1 cellular context compared by ENCODE assay signal in the genomic region with DNA sequence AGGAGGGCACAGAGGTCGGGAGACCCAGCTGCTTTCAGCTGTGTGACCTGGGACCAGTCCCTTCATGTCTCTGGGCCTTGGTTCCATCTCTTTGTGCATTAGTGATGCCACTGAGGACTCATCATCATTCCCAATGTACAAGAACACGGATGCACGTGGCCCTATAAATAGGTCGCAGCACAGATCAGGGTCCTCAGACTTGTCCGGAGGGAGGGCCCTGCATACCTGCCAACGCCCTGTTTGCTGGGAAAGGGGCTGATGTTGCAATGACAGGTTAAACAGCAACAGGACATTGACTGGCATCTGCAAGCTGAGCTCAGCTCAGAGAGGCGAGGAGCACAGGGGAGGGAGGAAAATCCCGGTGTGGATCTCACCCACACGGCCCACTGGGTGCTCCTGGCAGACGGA.
TF ChIP-seq lines count a peak whose summit lies in the region.

No MANE protein-coding gene starts in this region.

TF ChIP-seq in HepG2, 621 proteins besides CTCF, POLR2A, EP300 and RAD21 (continued from another document and continues in another):
- TF ChIP-seq, protein P1, sequence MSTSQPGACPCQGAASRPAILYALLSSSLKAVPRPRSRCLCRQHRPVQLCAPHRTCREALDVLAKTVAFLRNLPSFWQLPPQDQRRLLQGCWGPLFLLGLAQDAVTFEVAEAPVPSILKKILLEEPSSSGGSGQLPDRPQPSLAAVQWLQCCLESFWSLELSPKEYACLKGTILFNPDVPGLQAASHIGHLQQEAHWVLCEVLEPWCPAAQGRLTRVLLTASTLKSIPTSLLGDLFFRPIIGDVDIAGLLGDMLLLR (CRISPR knock-in tag; IDR thresholded peaks at IDR 0.05): peak; percentile 25; the same call in 1 of the 2 replicates
- TF ChIP-seq TBP (CRISPR knock-in tag; IDR thresholded peaks at IDR 0.05) (no peak), MED8 (CRISPR knock-in tag; IDR thresholded peaks at IDR 0.05; ENCODE audit: insufficient replicate concordance) (peak; percentile 80), KAT2B (IDR thresholded peaks at IDR 0.05; ENCODE audit: borderline replicate concordance, low read depth, low read length) (no peak), ZNF720 (CRISPR knock-in tag; IDR thresholded peaks at IDR 0.05) (peak; percentile 88; the same call in 1 of the 2 replicates), ZEB1 (IDR thresholded peaks at IDR 0.05; ENCODE audit: insufficient replicate concordance, low read depth) (peak; percentile 97), SP2 (CRISPR knock-in tag; IDR thresholded peaks at IDR 0.05) (peak; percentile 68; the same call in 1 of the 2 replicates), SP4 (CRISPR knock-in tag; IDR thresholded peaks at IDR 0.05) (0 out of 2 replicates have a peak, but pooled peaks have one; percentile 32), ZNF160 (CRISPR knock-in tag; IDR thresholded peaks at IDR 0.05) (0 out of 2 replicates have a peak, but pooled peaks have one; percentile 35), ZFP41 (CRISPR knock-in tag; IDR thresholded peaks at IDR 0.05; ENCODE audit: borderline replicate concordance) (no peak), ZNF777 (CRISPR knock-in tag; IDR thresholded peaks at IDR 0.05) (no peak), PPARG (CRISPR knock-in tag; conservative IDR thresholded peaks at IDR 0.05) (peak; percentile 85), HMG20A (CRISPR knock-in tag; IDR thresholded peaks at IDR 0.05; ENCODE audit: borderline replicate concordance) (peak; percentile 96), ADNP (CRISPR knock-in tag; IDR thresholded peaks at IDR 0.05) (no peak; the same call in 1 of the 2 replicates), GTF3A (CRISPR knock-in tag; conservative IDR thresholded peaks at IDR 0.05) (0 out of 2 replicates have a peak, but pooled peaks have one; percentile 46), KMT2A (CRISPR knock-in tag; IDR thresholded peaks at IDR 0.05) (peak; percentile 52; the same call in 1 of the 2 replicates), MTA3 (CRISPR knock-in tag; IDR thresholded peaks at IDR 0.05) (no peak), JUN (CRISPR knock-in tag; IDR thresholded peaks at IDR 0.05) (peak; percentile 92), ZNF891 (CRISPR knock-in tag; IDR thresholded peaks at IDR 0.05) (peak; percentile 84; the same call in 1 of the 2 replicates), RBM39 (IDR thresholded peaks at IDR 0.05; ENCODE audit: low read depth, low read length, poor library complexity, severe bottlenecking) (no peak), FOXK2 (IDR thresholded peaks at IDR 0.05) (peak; percentile 94), ZNF235 (CRISPR knock-in tag; IDR thresholded peaks at IDR 0.05; ENCODE audit: borderline replicate concordance) (no peak), ARNT (IDR thresholded peaks at IDR 0.05) (no peak), MBD4 (IDR thresholded peaks at IDR 0.05; ENCODE audit: borderline replicate concordance, low read length) (no peak), ZNF264 (CRISPR knock-in tag; IDR thresholded peaks at IDR 0.05) (peak; percentile 95), CEBPB (IDR thresholded peaks at IDR 0.05; ENCODE audit: borderline replicate concordance, low read depth, low read length) (peak; percentile 100), HNRNPLL (IDR thresholded peaks at IDR 0.05; ENCODE audit: low read depth, low read length, poor library complexity, severe bottlenecking) (no peak), ATM (IDR thresholded peaks at IDR 0.05; ENCODE audit: borderline replicate concordance) (no peak), SPEN (CRISPR knock-in tag; IDR thresholded peaks at IDR 0.05; ENCODE audit: low read depth) (peak; percentile 94), JARID2 (CRISPR knock-in tag; IDR thresholded peaks at IDR 0.05; ENCODE audit: insufficient replicate concordance) (peak; percentile 95), ZNF337 (CRISPR knock-in tag; IDR thresholded peaks at IDR 0.05; ENCODE audit: borderline replicate concordance, low read depth) (peak; percentile 84; the same call in 1 of the 2 replicates), JUNB (CRISPR knock-in tag; IDR thresholded peaks at IDR 0.05; ENCODE audit: borderline replicate concordance) (no peak), PHF21A (CRISPR knock-in tag; IDR thresholded peaks at IDR 0.05) (peak; percentile 100), ZFP37 (CRISPR knock-in tag; IDR thresholded peaks at IDR 0.05; ENCODE audit: borderline replicate concordance) (peak; percentile 98; the same call in 1 of the 2 replicates), MTF1 (CRISPR knock-in tag; IDR thresholded peaks at IDR 0.05) (no peak)
- TF ChIP-seq, protein P2, sequence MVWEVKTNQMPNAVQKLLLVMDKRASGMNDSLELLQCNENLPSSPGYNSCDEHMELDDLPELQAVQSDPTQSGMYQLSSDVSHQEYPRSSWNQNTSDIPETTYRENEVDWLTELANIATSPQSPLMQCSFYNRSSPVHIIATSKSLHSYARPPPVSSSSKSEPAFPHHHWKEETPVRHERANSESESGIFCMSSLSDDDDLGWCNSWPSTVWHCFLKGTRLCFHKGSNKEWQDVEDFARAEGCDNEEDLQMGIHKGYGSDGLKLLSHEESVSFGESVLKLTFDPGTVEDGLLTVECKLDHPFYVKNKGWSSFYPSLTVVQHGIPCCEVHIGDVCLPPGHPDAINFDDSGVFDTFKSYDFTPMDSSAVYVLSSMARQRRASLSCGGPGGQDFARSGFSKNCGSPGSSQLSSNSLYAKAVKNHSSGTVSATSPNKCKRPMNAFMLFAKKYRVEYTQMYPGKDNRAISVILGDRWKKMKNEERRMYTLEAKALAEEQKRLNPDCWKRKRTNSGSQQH (CRISPR knock-in tag; IDR thresholded peaks at IDR 0.05; ENCODE audit: low read depth): peak; percentile 93; the same call in 1 of the 2 replicates
- TF ChIP-seq, protein P3, sequence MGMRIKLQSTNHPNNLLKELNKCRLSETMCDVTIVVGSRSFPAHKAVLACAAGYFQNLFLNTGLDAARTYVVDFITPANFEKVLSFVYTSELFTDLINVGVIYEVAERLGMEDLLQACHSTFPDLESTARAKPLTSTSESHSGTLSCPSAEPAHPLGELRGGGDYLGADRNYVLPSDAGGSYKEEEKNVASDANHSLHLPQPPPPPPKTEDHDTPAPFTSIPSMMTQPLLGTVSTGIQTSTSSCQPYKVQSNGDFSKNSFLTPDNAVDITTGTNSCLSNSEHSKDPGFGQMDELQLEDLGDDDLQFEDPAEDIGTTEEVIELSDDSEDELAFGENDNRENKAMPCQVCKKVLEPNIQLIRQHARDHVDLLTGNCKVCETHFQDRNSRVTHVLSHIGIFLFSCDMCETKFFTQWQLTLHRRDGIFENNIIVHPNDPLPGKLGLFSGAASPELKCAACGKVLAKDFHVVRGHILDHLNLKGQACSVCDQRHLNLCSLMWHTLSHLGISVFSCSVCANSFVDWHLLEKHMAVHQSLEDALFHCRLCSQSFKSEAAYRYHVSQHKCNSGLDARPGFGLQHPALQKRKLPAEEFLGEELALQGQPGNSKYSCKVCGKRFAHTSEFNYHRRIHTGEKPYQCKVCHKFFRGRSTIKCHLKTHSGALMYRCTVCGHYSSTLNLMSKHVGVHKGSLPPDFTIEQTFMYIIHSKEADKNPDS (CRISPR knock-in tag; IDR thresholded peaks at IDR 0.05): no peak
- TF ChIP-seq, protein P4, sequence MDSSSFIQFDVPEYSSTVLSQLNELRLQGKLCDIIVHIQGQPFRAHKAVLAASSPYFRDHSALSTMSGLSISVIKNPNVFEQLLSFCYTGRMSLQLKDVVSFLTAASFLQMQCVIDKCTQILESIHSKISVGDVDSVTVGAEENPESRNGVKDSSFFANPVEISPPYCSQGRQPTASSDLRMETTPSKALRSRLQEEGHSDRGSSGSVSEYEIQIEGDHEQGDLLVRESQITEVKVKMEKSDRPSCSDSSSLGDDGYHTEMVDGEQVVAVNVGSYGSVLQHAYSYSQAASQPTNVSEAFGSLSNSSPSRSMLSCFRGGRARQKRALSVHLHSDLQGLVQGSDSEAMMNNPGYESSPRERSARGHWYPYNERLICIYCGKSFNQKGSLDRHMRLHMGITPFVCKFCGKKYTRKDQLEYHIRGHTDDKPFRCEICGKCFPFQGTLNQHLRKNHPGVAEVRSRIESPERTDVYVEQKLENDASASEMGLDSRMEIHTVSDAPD (CRISPR knock-in tag; IDR thresholded peaks at IDR 0.05): peak; percentile 91
- TF ChIP-seq, protein P5, sequence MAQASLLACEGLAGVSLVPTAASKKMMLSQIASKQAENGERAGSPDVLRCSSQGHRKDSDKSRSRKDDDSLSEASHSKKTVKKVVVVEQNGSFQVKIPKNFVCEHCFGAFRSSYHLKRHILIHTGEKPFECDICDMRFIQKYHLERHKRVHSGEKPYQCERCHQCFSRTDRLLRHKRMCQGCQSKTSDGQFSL (CRISPR knock-in tag; IDR thresholded peaks at IDR 0.05): peak; percentile 72; the same call in 1 of the 2 replicates
- TF ChIP-seq, protein P6, sequence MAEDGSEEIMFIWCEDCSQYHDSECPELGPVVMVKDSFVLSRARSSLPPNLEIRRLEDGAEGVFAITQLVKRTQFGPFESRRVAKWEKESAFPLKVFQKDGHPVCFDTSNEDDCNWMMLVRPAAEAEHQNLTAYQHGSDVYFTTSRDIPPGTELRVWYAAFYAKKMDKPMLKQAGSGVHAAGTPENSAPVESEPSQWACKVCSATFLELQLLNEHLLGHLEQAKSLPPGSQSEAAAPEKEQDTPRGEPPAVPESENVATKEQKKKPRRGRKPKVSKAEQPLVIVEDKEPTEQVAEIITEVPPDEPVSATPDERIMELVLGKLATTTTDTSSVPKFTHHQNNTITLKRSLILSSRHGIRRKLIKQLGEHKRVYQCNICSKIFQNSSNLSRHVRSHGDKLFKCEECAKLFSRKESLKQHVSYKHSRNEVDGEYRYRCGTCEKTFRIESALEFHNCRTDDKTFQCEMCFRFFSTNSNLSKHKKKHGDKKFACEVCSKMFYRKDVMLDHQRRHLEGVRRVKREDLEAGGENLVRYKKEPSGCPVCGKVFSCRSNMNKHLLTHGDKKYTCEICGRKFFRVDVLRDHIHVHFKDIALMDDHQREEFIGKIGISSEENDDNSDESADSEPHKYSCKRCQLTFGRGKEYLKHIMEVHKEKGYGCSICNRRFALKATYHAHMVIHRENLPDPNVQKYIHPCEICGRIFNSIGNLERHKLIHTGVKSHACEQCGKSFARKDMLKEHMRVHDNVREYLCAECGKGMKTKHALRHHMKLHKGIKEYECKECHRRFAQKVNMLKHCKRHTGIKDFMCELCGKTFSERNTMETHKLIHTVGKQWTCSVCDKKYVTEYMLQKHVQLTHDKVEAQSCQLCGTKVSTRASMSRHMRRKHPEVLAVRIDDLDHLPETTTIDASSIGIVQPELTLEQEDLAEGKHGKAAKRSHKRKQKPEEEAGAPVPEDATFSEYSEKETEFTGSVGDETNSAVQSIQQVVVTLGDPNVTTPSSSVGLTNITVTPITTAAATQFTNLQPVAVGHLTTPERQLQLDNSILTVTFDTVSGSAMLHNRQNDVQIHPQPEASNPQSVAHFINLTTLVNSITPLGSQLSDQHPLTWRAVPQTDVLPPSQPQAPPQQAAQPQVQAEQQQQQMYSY (CRISPR knock-in tag; IDR thresholded peaks at IDR 0.05): peak; percentile 100
- TF ChIP-seq, protein P7, sequence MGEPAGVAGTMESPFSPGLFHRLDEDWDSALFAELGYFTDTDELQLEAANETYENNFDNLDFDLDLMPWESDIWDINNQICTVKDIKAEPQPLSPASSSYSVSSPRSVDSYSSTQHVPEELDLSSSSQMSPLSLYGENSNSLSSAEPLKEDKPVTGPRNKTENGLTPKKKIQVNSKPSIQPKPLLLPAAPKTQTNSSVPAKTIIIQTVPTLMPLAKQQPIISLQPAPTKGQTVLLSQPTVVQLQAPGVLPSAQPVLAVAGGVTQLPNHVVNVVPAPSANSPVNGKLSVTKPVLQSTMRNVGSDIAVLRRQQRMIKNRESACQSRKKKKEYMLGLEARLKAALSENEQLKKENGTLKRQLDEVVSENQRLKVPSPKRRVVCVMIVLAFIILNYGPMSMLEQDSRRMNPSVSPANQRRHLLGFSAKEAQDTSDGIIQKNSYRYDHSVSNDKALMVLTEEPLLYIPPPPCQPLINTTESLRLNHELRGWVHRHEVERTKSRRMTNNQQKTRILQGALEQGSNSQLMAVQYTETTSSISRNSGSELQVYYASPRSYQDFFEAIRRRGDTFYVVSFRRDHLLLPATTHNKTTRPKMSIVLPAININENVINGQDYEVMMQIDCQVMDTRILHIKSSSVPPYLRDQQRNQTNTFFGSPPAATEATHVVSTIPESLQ (CRISPR knock-in tag; conservative IDR thresholded peaks at IDR 0.05): peak; percentile 88
- TF ChIP-seq, protein P8, sequence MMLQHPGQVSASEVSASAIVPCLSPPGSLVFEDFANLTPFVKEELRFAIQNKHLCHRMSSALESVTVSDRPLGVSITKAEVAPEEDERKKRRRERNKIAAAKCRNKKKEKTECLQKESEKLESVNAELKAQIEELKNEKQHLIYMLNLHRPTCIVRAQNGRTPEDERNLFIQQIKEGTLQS (CRISPR knock-in tag; IDR thresholded peaks at IDR 0.05): peak; percentile 88
- TF ChIP-seq, protein P9, sequence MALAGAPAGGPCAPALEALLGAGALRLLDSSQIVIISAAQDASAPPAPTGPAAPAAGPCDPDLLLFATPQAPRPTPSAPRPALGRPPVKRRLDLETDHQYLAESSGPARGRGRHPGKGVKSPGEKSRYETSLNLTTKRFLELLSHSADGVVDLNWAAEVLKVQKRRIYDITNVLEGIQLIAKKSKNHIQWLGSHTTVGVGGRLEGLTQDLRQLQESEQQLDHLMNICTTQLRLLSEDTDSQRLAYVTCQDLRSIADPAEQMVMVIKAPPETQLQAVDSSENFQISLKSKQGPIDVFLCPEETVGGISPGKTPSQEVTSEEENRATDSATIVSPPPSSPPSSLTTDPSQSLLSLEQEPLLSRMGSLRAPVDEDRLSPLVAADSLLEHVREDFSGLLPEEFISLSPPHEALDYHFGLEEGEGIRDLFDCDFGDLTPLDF (CRISPR knock-in tag; IDR thresholded peaks at IDR 0.05): no peak
- TF ChIP-seq, protein P10, sequence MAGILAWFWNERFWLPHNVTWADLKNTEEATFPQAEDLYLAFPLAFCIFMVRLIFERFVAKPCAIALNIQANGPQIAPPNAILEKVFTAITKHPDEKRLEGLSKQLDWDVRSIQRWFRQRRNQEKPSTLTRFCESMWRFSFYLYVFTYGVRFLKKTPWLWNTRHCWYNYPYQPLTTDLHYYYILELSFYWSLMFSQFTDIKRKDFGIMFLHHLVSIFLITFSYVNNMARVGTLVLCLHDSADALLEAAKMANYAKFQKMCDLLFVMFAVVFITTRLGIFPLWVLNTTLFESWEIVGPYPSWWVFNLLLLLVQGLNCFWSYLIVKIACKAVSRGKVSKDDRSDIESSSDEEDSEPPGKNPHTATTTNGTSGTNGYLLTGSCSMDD (CRISPR knock-in tag; IDR thresholded peaks at IDR 0.05): no peak
- TF ChIP-seq, protein P11, sequence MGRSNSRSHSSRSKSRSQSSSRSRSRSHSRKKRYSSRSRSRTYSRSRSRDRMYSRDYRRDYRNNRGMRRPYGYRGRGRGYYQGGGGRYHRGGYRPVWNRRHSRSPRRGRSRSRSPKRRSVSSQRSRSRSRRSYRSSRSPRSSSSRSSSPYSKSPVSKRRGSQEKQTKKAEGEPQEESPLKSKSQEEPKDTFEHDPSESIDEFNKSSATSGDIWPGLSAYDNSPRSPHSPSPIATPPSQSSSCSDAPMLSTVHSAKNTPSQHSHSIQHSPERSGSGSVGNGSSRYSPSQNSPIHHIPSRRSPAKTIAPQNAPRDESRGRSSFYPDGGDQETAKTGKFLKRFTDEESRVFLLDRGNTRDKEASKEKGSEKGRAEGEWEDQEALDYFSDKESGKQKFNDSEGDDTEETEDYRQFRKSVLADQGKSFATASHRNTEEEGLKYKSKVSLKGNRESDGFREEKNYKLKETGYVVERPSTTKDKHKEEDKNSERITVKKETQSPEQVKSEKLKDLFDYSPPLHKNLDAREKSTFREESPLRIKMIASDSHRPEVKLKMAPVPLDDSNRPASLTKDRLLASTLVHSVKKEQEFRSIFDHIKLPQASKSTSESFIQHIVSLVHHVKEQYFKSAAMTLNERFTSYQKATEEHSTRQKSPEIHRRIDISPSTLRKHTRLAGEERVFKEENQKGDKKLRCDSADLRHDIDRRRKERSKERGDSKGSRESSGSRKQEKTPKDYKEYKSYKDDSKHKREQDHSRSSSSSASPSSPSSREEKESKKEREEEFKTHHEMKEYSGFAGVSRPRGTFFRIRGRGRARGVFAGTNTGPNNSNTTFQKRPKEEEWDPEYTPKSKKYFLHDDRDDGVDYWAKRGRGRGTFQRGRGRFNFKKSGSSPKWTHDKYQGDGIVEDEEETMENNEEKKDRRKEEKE (IDR thresholded peaks at IDR 0.05): no peak
